ENCODE assay signal across 30 cellular contexts in genomic region chr1:244962140-244962539, GRCh38.
A peak's percentile ranks its signal among the peaks of the same experiment; 100 is the strongest.
DNase-seq lines count a peak whose midpoint lies in the region; ATAC-seq and TF ChIP-seq lines count a peak whose summit lies in the region.
"Had no signal": no experiment of that assay in that cellular context is flagged by ENCODE, and none has a peak within 500 bp of the region (broad histone marks: within the 10 kb centered on the region; RNA-seq: fewer than 3 reads in every experiment).

No MANE protein-coding gene starts in this region.

- H3K9me3 ChIP-seq in BE2C (no peaks in the 10 kb centered on the region), IMR-90 (ENCODE audit: control insufficient read depth, insufficient read depth, low read length) (no peaks in the 10 kb centered on the region), osteoblast (ENCODE audit: low read depth, low read length) (no peaks in the 10 kb centered on the region)
- H3K9me3 ChIP-seq: Caco-2, mucosa of descending colon, upper lobe of left lung had no signal

- peaks cover 15% of the 10 kb centered on the region for H3K9me1 ChIP-seq in IMR-90 (ENCODE audit: insufficient read depth, low read length)

- no peak overlapping the region for H3K18ac ChIP-seq in IMR-90 (ENCODE audit: low read depth, low read length)

- H3K27ac ChIP-seq in IMR-90 (ENCODE audit: insufficient read depth, low read length) (no peak overlapping the region), osteoblast (ENCODE audit: low read depth, low read length) (no peak overlapping the region), RWPE1 (no peak overlapping the region)
- H3K27ac ChIP-seq: KMS-11, upper lobe of left lung, WERI-Rb-1 had no signal

- H3K4ac ChIP-seq in IMR-90 (ENCODE audit: low read depth, low read length), result 0 out of 2 replicates have a peak overlapping the region, but pooled peaks have one; percentile 40

- CTCF ChIA-PET in IMR-90 (lab: Yijun Ruan, JAX), result interaction anchor here (0.7 kb wide), 1 partner anchor 101 kb away, joined by 3 read pairs; no protein-coding TSS in a partner anchor
- CTCF ChIA-PET in RWPE1 (lab: Yijun Ruan, JAX), result interaction anchor here (0.6 kb wide), 1 partner anchor 77 kb away, joined by 3 read pairs; no protein-coding TSS in a partner anchor

- no peak overlapping the region for H2AK5ac ChIP-seq in IMR-90 (ENCODE audit: low read depth, low read length)

- H3K4me1 ChIP-seq in BE2C (peaks cover 12% of the 10 kb centered on the region), IMR-90 (ENCODE audit: control insufficient read depth, insufficient read depth, low read length) (peaks cover 13% of the 10 kb centered on the region), osteoblast (ENCODE audit: insufficient read depth, low read length) (peaks cover 32% of the 10 kb centered on the region)

- H3K4me2 ChIP-seq in IMR-90 (ENCODE audit: low read depth, low read length), result no peak overlapping the region
- no peak overlapping the region for H3K4me2 ChIP-seq in osteoblast (ENCODE audit: insufficient read depth, low read length)
- H3K4me2 ChIP-seq: KMS-11 had no signal

- dilution Hi-C loops in IMR-90 (cut with HindIII; ENCODE audit: low sequenced_read_pairs, unreplicated experiment), result no loop called here

- no peak overlapping the region for H3K14ac ChIP-seq in IMR-90 (replicated peaks; ENCODE audit: low read depth, low read length)

- no peak overlapping the region for H2BK15ac ChIP-seq in IMR-90 (ENCODE audit: low read depth, low read length)

- no peak overlapping the region for H3K9ac ChIP-seq in IMR-90 (ENCODE audit: low read depth, low read length)
- H3K9ac ChIP-seq: KMS-11 had no signal

- no peak overlapping the region for H4K5ac ChIP-seq in IMR-90 (ENCODE audit: low read depth, low read length)

- no peaks in the 10 kb centered on the region for H3K27me3 ChIP-seq in BE2C
- no peaks in the 10 kb centered on the region for H3K27me3 ChIP-seq in IMR-90 (ENCODE audit: control insufficient read depth, insufficient read depth, low read length)
- H3K27me3 ChIP-seq in osteoblast (ENCODE audit: insufficient read depth, low read length), result no peaks in the 10 kb centered on the region
- H3K27me3 ChIP-seq: brain microvascular endothelial cell, upper lobe of left lung had no signal

- H3K23ac ChIP-seq in IMR-90 (ENCODE audit: low read depth, low read length), result no peak overlapping the region

- H3K79me2 ChIP-seq in osteoblast (ENCODE audit: insufficient read depth, low read length), result no peaks in the 10 kb centered on the region

- H4K20me1 ChIP-seq in IMR-90 (ENCODE audit: insufficient read depth, low read length) (no peaks in the 10 kb centered on the region), osteoblast (ENCODE audit: insufficient read depth, low read length) (no peaks in the 10 kb centered on the region)

- BruUV-seq in IMR-90 (replicated peaks; lab: Mats Ljungman, UMichigan), result no TSS peak

- H3K4me3 ChIP-seq in BE2C (ENCODE audit: low read depth, low read length) (no peak overlapping the region), IMR-90 (ENCODE audit: insufficient read depth, low read depth, low read length) (no peak overlapping the region), osteoblast (ENCODE audit: insufficient read depth, low read length) (no peak overlapping the region)
- H3K4me3 ChIP-seq: lung, mucosa of descending colon, upper lobe of left lung had no signal

- ATAC-seq in IMR-90 (ENCODE audit: low read depth), result no peak
- no peak for ATAC-seq in HG03457 (IDR thresholded peaks at IDR 0.05; ENCODE audit: unreplicated experiment)
- ATAC-seq: mucosa of descending colon; natural killer cell treated with Interleukin-12 subunit alpha and Interleukin-12 subunit beta and Interleukin-15 and Interleukin-18, amount 100 ng/mL, for 72 hours; stimulated activated effector memory CD8-positive, alpha-beta T cell treated with anti-CD3 and anti-CD28 coated beads, Interleukin-12 subunit alpha, Interleukin-12 subunit beta, amount 100 ng/mL, for 72 hours had no signal

- intact Hi-C loops in IMR-90 (cut with micrococcal nuclease), result no loop called here

- H3K56ac ChIP-seq in IMR-90 (ENCODE audit: extremely low read depth, insufficient read depth, low read length), result no peak overlapping the region

- H2BK20ac ChIP-seq in IMR-90 (ENCODE audit: low read depth, low read length), result no peak overlapping the region

- H2BK5ac ChIP-seq in IMR-90 (ENCODE audit: low read depth, low read length, poor library complexity, severe bottlenecking), result no peak overlapping the region

- TF ChIP-seq RAD21 in IMR-90 (IDR thresholded peaks at IDR 0.05; ENCODE audit: low read length), result no peak

- H3K79me1 ChIP-seq in IMR-90 (ENCODE audit: low read depth in 1 of 2, low read length in 2 of 2), result peaks cover 5 to 6% of the 10 kb centered on the region in 2 experiments; a peak in 3 of 4 replicates

- WGBS in IMR-90 (ENCODE audit: extremely low coverage in 2 of 2, insufficient read length in 1 of 2), 2 experiments, result no CpG with 5 or more reads among the region's 3 CpGs

- DNase-seq in BE2C, result peak; percentile 27
- no peak for DNase-seq in IMR-90
- peak; percentile 32 for DNase-seq in SK-MEL-5 (ENCODE audit: low read depth, low spot score)
- DNase-seq in osteoblast (ENCODE audit: insufficient read length, low spot score, missing footprints), result peak; percentile 56
- DNase-seq in RWPE1 (ENCODE audit: low spot score), result no peak
- no peak for DNase-seq in activated T-cell treated with anti-CD3 and anti-CD28 coated beads, Interleukin-2, amount 50 U/mL, for 48 hours
- DNase-seq: activated CD4-positive, alpha-beta T cell treated with anti-CD3 and anti-CD28 coated beads for 4 hours; activated CD8-positive, alpha-beta memory T cell treated with anti-CD3 and anti-CD28 coated beads for 24 hours; activated T-cell treated with anti-CD3 and anti-CD28 coated beads for 4 hours; amniotic stem cell; brain microvascular endothelial cell; Caco-2; DMS79; GF-D8; hippocampal formation; mucosa of descending colon; NCI-H1436 treated with DMSO at 0.1 percent for 48 hours; NCI-H2107; NCI-H510A treated with DMSO at 0.1 percent for 48 hours; occipital lobe; SIG-M5; stimulated activated CD4-positive, alpha-beta T cell treated with anti-CD3 and anti-CD28 coated beads, Interleukin-15, amount 100 ng/mL, for 24 hours; T1000; upper lobe of left lung; WERI-Rb-1 had no signal

- no peaks in the 10 kb centered on the region for H3K36me3 ChIP-seq in BE2C
- no peaks in the 10 kb centered on the region for H3K36me3 ChIP-seq in IMR-90 (ENCODE audit: control insufficient read depth, insufficient read depth, low read length)
- no peaks in the 10 kb centered on the region for H3K36me3 ChIP-seq in osteoblast (ENCODE audit: insufficient read depth, low read length)
- H3K36me3 ChIP-seq: brain microvascular endothelial cell, upper lobe of left lung, WERI-Rb-1 had no signal

- no peak for TF ChIP-seq POLR2A in IMR-90 (IDR thresholded peaks at IDR 0.05; ENCODE audit: low read depth, low read length)

- TF ChIP-seq CTCF in BE2C (IDR thresholded peaks at IDR 0.05; ENCODE audit: low read depth, low read length) (no peak), IMR-90 (conservative IDR thresholded peaks at IDR 0.05; ENCODE audit: low read depth, low read length) (no peak), osteoblast (IDR thresholded peaks at IDR 0.05; ENCODE audit: extremely low read depth, low read depth, low read length) (no peak), RWPE1 (conservative IDR thresholded peaks at IDR 0.05; ENCODE audit: low read depth) (no peak)

- in situ Hi-C loops in IMR-90 (cut with MboI; ENCODE audit: low sequenced_read_pairs), result no loop called here
- in situ Hi-C loops in SK-MEL-5 (cut with HindIII; ENCODE audit: low pct_unique_long_range_greater_than_20kb, low sequenced_read_pairs), result no loop called here

- POLR2A ChIA-PET in IMR-90 (lab: Charles Lee; ENCODE audit: unreplicated experiment) (no interaction called here), RWPE1 (lab: Yijun Ruan, JAX; ENCODE audit: low non-redundant PET) (no interaction called here)

- H4K91ac ChIP-seq in IMR-90 (ENCODE audit: insufficient read depth, low read depth, low read length), result no peak overlapping the region

- H2AK9ac ChIP-seq in IMR-90 (replicated peaks; ENCODE audit: low read depth, low read length, poor library complexity), result no peak overlapping the region

- H4K8ac ChIP-seq in IMR-90 (ENCODE audit: low read depth in 2 of 2, low read length in 2 of 2), result peak overlapping the region in 1 of 2 experiments; percentile 35; a peak in 1 of 4 replicates

- H2BK120ac ChIP-seq in IMR-90 (ENCODE audit: low read depth, low read length), result no peak overlapping the region

- H2AFZ ChIP-seq in IMR-90 (replicated peaks; ENCODE audit: low read length, poor library complexity) (no peak overlapping the region), osteoblast (ENCODE audit: low read length) (no peak overlapping the region)

TF ChIP-seq in IMR-90, 13 proteins besides CTCF, POLR2A, EP300 and RAD21:
- TF ChIP-seq SMC3 (IDR thresholded peaks at IDR 0.05; ENCODE audit: low read depth, low read length), result no peak
- TF ChIP-seq MXI1 (IDR thresholded peaks at IDR 0.05; ENCODE audit: borderline replicate concordance, low read depth, low read length), result no peak
- TF ChIP-seq NFE2L2 (IDR thresholded peaks at IDR 0.05; ENCODE audit: low read depth, low read length), result no peak
- no peak for TF ChIP-seq CHD1 (IDR thresholded peaks at IDR 0.05; ENCODE audit: low read depth, low read length)
- no peak for TF ChIP-seq MAFK (IDR thresholded peaks at IDR 0.05; ENCODE audit: low read depth, low read length)
- TF ChIP-seq RCOR1 (IDR thresholded peaks at IDR 0.05; ENCODE audit: insufficient replicate concordance, low read length), result no peak
- TF ChIP-seq USF2 (IDR thresholded peaks at IDR 0.05; ENCODE audit: low read depth, low read length), result no peak
- no peak for TF ChIP-seq BHLHE40 (IDR thresholded peaks at IDR 0.05; ENCODE audit: low read depth, low read length)
- TF ChIP-seq MAZ (IDR thresholded peaks at IDR 0.05; ENCODE audit: borderline replicate concordance, low read depth, low read length), result no peak

Comparison
In these comparisons a context has a peak if more than half of its experiments do, and no peak if none do; other contexts are left out.
1. DNase-seq: peak in BE2C (single experiment), SK-MEL-5 (single experiment) and osteoblast (single experiment); none in IMR-90 (single experiment), RWPE1 (single experiment) and activated T-cell treated with anti-CD3 and anti-CD28 coated beads, Interleukin-2, amount 50 U/mL, for 48 hours (0 of 2).